ENCODE assay signal across 8 cellular contexts in the genomic region with DNA sequence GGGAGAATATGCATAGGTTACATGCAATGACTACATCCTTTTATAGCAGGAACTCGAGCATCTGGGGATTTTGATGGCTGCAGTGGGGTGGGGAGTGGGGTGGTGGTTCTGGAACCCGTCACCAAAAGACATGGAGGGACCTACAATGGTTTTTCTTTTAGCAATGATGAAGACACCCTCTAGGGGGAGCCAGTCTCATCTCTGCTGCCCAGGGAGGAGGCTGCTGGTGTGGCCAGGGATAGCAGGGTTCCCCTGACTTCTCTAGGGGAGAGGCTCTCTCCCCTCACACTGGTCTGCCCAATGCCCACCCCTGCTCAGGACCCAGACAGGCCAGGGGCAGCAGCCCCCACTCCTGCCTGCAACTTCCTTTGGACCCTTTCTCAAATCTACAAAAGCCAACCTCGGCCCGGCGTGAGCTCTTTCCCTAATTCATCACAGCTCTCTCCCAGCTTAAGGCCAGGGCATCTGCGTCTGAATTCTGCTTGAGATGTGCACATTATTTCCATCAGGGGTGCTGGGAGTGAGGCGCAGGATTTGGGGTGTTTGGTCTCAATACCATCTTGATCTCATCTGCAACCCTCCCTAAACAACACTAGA.
A peak's percentile ranks its signal among the peaks of the same experiment; 100 is the strongest.
DNase-seq lines count a peak whose midpoint lies in the region; ATAC-seq and TF ChIP-seq lines count a peak whose summit lies in the region.

No MANE protein-coding gene starts in this region.

- H3K9me3 ChIP-seq in lower lobe of right lung = no peaks in the 10 kb centered on the region

- intact Hi-C loops in lower lobe of right lung (cut with DNase I) = no loop called here

- H3K4me3 ChIP-seq in BJ (ENCODE audit: low read depth, low read length) = no peak overlapping the region
- no peak overlapping the region for H3K4me3 ChIP-seq in lower lobe of right lung

- in situ Hi-C loops in T47D (cut with HindIII; ENCODE audit: low pct_unique_long_range_greater_than_20kb, low sequenced_read_pairs) = no loop called here

- no peak for DNase-seq in BJ (ENCODE audit: low read depth)
- peak; percentile 60 for DNase-seq in NCI-H774 (lab: John Stamatoyannopoulos, UW)
- peak; percentile 71 to 72 for DNase-seq in T47D (ENCODE audit: low read depth in 1 of 2, low spot score in 1 of 2)
- no peak for DNase-seq in lower lobe of right lung
- no peak for DNase-seq in KG1 (lab: John Stamatoyannopoulos, UW)
- DNase-seq in DMS79 treated with DMSO at 0.1 percent for 48 hours (lab: John Stamatoyannopoulos, UW) = no peak

- H3K27ac ChIP-seq in lower lobe of right lung = no peak overlapping the region

- TF ChIP-seq CTCF in BJ (IDR thresholded peaks at IDR 0.05; ENCODE audit: insufficient read depth, low read depth, low read length) (peak; percentile 84), lower lobe of right lung (IDR thresholded peaks at IDR 0.05) (peak; percentile 61)

- ATAC-seq in GM18508 (IDR thresholded peaks at IDR 0.05; ENCODE audit: insufficient read depth, unreplicated experiment) = peak; percentile 78
- peak; percentile 96 for ATAC-seq in HG03139 (IDR thresholded peaks at IDR 0.05; ENCODE audit: unreplicated experiment)
- ATAC-seq in lower lobe of right lung = peak; percentile 75 to 82

- CTCF ChIA-PET in BJ (lab: Yijun Ruan, JAX) = interaction anchor here (0.6 to 3.0 kb wide), 25 partner anchors 9 to 513 kb away, joined by 3 to 22 read pairs (median 4); no protein-coding TSS in a partner anchor

- H3K36me3 ChIP-seq in BJ (ENCODE audit: control insufficient read depth, insufficient read depth, low read length) (peaks cover 19% of the 10 kb centered on the region), lower lobe of right lung (peaks cover 77% of the 10 kb centered on the region)

- H3K4me1 ChIP-seq in lower lobe of right lung = no peaks in the 10 kb centered on the region

- POLR2A ChIA-PET in BJ (lab: Charles Lee) = no interaction called here

- H3K27me3 ChIP-seq in BJ (ENCODE audit: control insufficient read depth, insufficient read depth, low read length) = no peaks in the 10 kb centered on the region
- H3K27me3 ChIP-seq in lower lobe of right lung (ENCODE audit: low read depth) = no peaks in the 10 kb centered on the region

Comparison
In these comparisons a context has a peak if more than half of its experiments do, and no peak if none do; other contexts are left out.
1. DNase-seq: peak in NCI-H774 (single experiment) and T47D (2 of 2); none in BJ (single experiment), lower lobe of right lung (single experiment), KG1 (single experiment) and DMS79 treated with DMSO at 0.1 percent for 48 hours (single experiment).
2. Peak in every context shown above with its lines, with median percentiles within 50 percentile points of each other: ATAC-seq.